Comparison of ENCODE assay signal across 15 cellular contexts in the genomic region with DNA sequence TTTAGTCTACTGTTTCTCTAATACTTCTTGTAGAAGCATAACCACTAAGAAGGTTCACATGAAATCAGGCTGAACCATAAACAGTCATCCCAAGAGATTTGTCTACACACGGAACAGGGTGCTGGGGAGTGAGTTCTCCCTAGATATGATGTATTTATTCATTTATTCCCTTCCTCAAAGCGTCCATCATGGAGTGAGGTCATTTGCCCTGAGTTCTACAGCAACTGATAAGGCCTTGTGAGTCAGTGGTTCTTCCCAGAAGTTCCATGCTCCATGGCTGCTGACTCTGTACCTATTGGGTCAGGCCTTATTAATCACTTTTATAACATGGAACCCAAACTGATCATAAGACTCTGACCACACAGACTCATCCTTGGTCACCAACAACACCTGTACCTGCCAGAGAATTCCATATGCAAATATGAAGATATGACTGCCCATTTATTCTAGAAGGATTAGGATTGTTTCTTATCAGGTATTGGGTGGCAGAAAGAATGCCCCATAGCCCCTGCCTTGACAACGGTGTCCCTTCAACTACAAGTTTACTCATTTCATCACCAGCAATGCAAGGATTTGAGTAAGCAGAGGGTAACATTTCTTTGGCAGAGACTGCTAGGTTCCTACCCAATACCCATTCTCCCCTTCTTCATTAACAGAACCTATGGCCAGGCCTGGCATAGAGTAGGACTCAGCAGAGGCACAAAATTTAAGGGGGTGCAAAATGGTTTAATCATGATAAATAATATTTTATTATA.
A peak's percentile ranks its signal among the peaks of the same experiment; 100 is the strongest.
DNase-seq lines count a peak whose midpoint lies in the region; ATAC-seq and TF ChIP-seq lines count a peak whose summit lies in the region.
"Had no signal": no experiment of that assay in that cellular context is flagged by ENCODE, and none has a peak within 500 bp of the region (broad histone marks: within the 10 kb centered on the region; RNA-seq: fewer than 3 reads in every experiment).

No MANE protein-coding gene starts in this region.

- DNase-seq in Daoy (ENCODE audit: low read depth) (peak; percentile 93), PC-3 (peak; percentile 49), omental fat pad (ENCODE audit: low spot score) (no peak), islet precursor cell (no peak), amygdala (lab: John Stamatoyannopoulos, UW) (no peak)
- DNase-seq in activated effector memory CD4-positive, alpha-beta T cell treated with anti-CD3 and anti-CD28 coated beads, Interleukin-2, amount 50 U/mL, for 16 hours: no peak
- DNase-seq: activated naive CD4-positive, alpha-beta T cell; Caco-2; left cardiac atrium; NCI-H1694; right cardiac atrium had no signal

- TF ChIP-seq CTCF in PC-3 (conservative IDR thresholded peaks at IDR 0.05; ENCODE audit: low read depth, low read length) (no peak), omental fat pad (IDR thresholded peaks at IDR 0.05) (no peak)

- no peaks in the 10 kb centered on the region for H3K27me3 Mint-ChIP-seq in dendritic cell treated with granulocyte-macrophage colony-stimulating factor and Interleukin-4, amounts not matched to agents 40 ng/mL and 50 ng/mL, for 4 days

- no peaks in the 10 kb centered on the region for H3K9me3 ChIP-seq in PC-3 (ENCODE audit: low read length)
- H3K9me3 ChIP-seq: Caco-2, HAP-1 had no signal

- H3K36me3 ChIP-seq in PC-3 (ENCODE audit: low read depth, low read length): no peaks in the 10 kb centered on the region
- H3K36me3 ChIP-seq: HAP-1 had no signal

- peaks cover 38% of the 10 kb centered on the region for H3K4me1 ChIP-seq in PC-3 (ENCODE audit: insufficient read depth, low read length)
- H3K4me1 ChIP-seq: Caco-2, HAP-1 had no signal

- CTCF ChIA-PET in PC-3 (lab: Charles Lee): no interaction called here

- POLR2A ChIA-PET in PC-3 (lab: Charles Lee; ENCODE audit: unreplicated experiment): no interaction called here

- H3K4me3 ChIP-seq in PC-3 (ENCODE audit: low read length): no peak overlapping the region
- H3K4me3 ChIP-seq: HAP-1 had no signal

- no peaks in the 10 kb centered on the region for H3F3A ChIP-seq in PC-3 (ENCODE audit: low read length, unreplicated experiment)

- no peak overlapping the region for H3K4me2 ChIP-seq in PC-3 (ENCODE audit: low read length)

- H2AFZ ChIP-seq in PC-3 (ENCODE audit: low read length): no peak overlapping the region

- H3K9ac ChIP-seq in PC-3 (ENCODE audit: low read length): no peak overlapping the region

- no TSS peak for BruUV-seq in PC-3 (replicated peaks; lab: Mats Ljungman, UMichigan)

- peaks cover 21% of the 10 kb centered on the region for H3K79me2 ChIP-seq in PC-3 (ENCODE audit: low read length)

- H3K9me3 Mint-ChIP-seq in dendritic cell treated with granulocyte-macrophage colony-stimulating factor and Interleukin-4, amounts not matched to agents 40 ng/mL and 50 ng/mL, for 4 days: no peaks in the 10 kb centered on the region

- H3K27ac ChIP-seq in PC-3 (ENCODE audit: low read length): peak overlapping the region; percentile 90
- H3K27ac ChIP-seq: HL-60 had no signal

- peaks cover 80% of the 10 kb centered on the region for H3K4me1 Mint-ChIP-seq in dendritic cell treated with granulocyte-macrophage colony-stimulating factor and Interleukin-4, amounts not matched to agents 40 ng/mL and 50 ng/mL, for 4 days (ENCODE audit: low read depth)

- peaks cover 36% of the 10 kb centered on the region for H3K36me3 Mint-ChIP-seq in dendritic cell treated with granulocyte-macrophage colony-stimulating factor and Interleukin-4, amounts not matched to agents 40 ng/mL and 50 ng/mL, for 4 days (ENCODE audit: low read depth)

- no peak overlapping the region for H3K4me3 Mint-ChIP-seq in dendritic cell treated with granulocyte-macrophage colony-stimulating factor and Interleukin-4, amounts not matched to agents 40 ng/mL and 50 ng/mL, for 4 days

- intact Hi-C loops in PC-3 (cut with micrococcal nuclease): loop anchor here (5.0 to 10.0 kb wide), 2 partner anchors 208 to 354 kb away; no protein-coding TSS in a partner anchor
- intact Hi-C loops in dendritic cell treated with granulocyte-macrophage colony-stimulating factor and Interleukin-4, amounts not matched to agents 40 ng/mL and 50 ng/mL, for 4 days (cut with micrococcal nuclease): no loop called here

- H3K9me2 ChIP-seq in PC-3 (replicated peaks; ENCODE audit: low read length): no peaks in the 10 kb centered on the region

- no peak for ATAC-seq in PC-3
- peak; percentile 57 for ATAC-seq in omental fat pad (ENCODE audit: low FRiP score)
- ATAC-seq in HG02642 (IDR thresholded peaks at IDR 0.05; ENCODE audit: poor library complexity, unreplicated experiment): no peak

- no peaks in the 10 kb centered on the region for H4K20me1 ChIP-seq in PC-3 (ENCODE audit: low read length)

- no peaks in the 10 kb centered on the region for H3K27me3 ChIP-seq in PC-3 (ENCODE audit: low read length)

- H3K27ac Mint-ChIP-seq in dendritic cell treated with granulocyte-macrophage colony-stimulating factor and Interleukin-4, amounts not matched to agents 40 ng/mL and 50 ng/mL, for 4 days: peak overlapping the region; percentile 22

Comparison
In these comparisons a context has a peak if more than half of its experiments do, and no peak if none do; other contexts are left out.
1. DNase-seq: peak in Daoy (single experiment) and PC-3 (single experiment); none in omental fat pad (single experiment), islet precursor cell (single experiment), activated effector memory CD4-positive, alpha-beta T cell treated with anti-CD3 and anti-CD28 coated beads, Interleukin-2, amount 50 U/mL, for 16 hours (single experiment) and amygdala (0 of 56).